In the genomic region with DNA sequence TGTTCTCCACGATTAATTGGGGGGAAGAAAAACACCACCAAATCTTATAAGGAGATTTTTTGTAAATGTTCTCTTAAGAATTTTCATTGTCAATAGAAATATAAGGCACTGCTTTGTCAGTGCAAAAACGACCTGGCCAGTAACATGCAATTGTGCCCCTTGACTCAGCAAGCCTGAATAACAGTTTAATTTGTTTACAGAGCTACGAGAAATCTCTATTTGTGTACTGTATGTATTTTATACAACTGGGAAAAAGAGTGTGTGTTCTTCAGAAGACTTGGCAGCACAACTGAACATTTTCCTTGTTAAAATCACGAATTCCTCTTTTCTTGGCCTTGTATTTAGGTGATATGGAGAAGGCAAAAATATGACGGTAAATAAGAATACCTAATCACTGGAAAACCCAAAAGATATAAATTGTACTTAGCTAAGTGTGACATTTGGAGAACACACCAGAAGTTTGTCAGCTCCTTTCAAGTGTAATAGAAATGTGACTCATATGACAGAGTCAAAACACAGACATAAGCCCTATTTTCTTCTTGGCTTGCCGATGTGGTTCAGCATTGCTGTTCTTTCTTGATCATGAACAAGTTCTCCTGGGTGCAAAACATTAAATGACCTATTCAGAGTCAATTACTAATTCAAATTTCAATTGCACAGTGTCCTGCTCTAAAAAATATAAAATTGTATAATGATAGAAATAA, we compare ENCODE assay signal across 1 cellular context.
TF ChIP-seq lines count a peak whose summit lies in the region.

No MANE protein-coding gene starts in this region.

TF ChIP-seq in H1, 55 proteins besides CTCF, POLR2A, EP300 and RAD21:
- TF ChIP-seq NRF1 (IDR thresholded peaks at IDR 0.05; ENCODE audit: low read depth, low read length) (no peak), ZNF274 (IDR thresholded peaks at IDR 0.05; ENCODE audit: borderline replicate concordance, extremely low read depth, low read length) (no peak), ASH2L (IDR thresholded peaks at IDR 0.05; ENCODE audit: low read length) (no peak)
